10 cellular contexts compared by ENCODE assay signal in the genomic region with DNA sequence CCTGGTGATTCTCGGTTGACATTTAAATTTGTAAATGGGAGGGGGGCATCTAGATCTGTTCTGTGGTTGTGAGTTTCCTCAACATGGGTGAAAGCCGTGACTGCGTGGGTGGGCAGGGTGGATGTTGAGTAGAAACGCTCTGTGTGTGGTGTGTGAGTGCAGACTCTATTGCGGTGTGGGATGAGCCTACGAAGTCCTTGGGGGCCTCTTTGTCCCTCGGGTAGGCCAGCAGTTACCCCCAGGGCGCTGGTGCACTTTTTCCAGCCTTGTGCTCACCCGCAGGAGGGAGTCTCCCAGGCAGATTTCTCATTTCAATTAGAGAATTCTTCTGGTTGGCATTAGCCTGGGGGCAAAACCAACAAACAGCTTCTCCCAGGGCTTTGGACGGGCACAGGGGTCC. TPM values are rescaled to one million over a fixed set of nuclear protein-coding genes. Genes with fewer than 3 reads are reported as not detected.
A peak's percentile ranks its signal among the peaks of the same experiment; 100 is the strongest.
DNase-seq lines count a peak whose midpoint lies in the region; ATAC-seq, FAIRE-seq and TF ChIP-seq lines count a peak whose summit lies in the region.
"Had no signal": no experiment of that assay in that cellular context is flagged by ENCODE, and none has a peak within 500 bp of the region (broad histone marks: within the 10 kb centered on the region; RNA-seq: fewer than 3 reads in every experiment).

No MANE protein-coding gene starts in this region.

- H3K79me2 ChIP-seq in GM12878 (ENCODE audit: control insufficient read depth, insufficient read depth, low read length): no peaks in the 10 kb centered on the region

- no TSS peak for BruUV-seq in GM12878 (replicated peaks; lab: Mats Ljungman, UMichigan)

- FAIRE-seq in GM12878 (lab: Jason Lieb, UNC): no peak
- FAIRE-seq: colon had no signal

- POLR2A ChIA-PET in GM12878 (lab: Charles Lee): interaction anchor here (0.7 to 2.3 kb wide), 6 partner anchors 8 to 85 kb away, joined by 3 to 12 read pairs (median 4); no protein-coding TSS in a partner anchor

- SMC1A ChIA-PET in GM12878 (lab: Charles Lee; ENCODE audit: uncharacterized antibody, unreplicated experiment): interaction anchor here (0.7 to 4.6 kb wide), 20 partner anchors 8 to 189 kb away, joined by 3 to 110 read pairs (median 6); no protein-coding TSS in a partner anchor

- WGBS in GM12878 (ENCODE audit: insufficient coverage, insufficient replicate concordance, low lambda C conversion rate, missing lambda C conversion rate): 4% methylated on average over 10 of the region's 10 CpGs

- H4K20me1 ChIP-seq in GM12878 (ENCODE audit: control insufficient read depth, insufficient read depth): no peaks in the 10 kb centered on the region; the same call in 1 of the 2 replicates

- intact Hi-C loops in GM12878 (cut with micrococcal nuclease; ENCODE audit: unreplicated experiment): loop anchor here (2.0 kb wide), 1 partner anchor 30 kb away; no protein-coding TSS in a partner anchor

- ATAC-seq in GM19351 (IDR thresholded peaks at IDR 0.05; ENCODE audit: unreplicated experiment): peak; percentile 64
- peak; percentile 73 for ATAC-seq in GM12878
- ATAC-seq in GM18498 (IDR thresholded peaks at IDR 0.05; ENCODE audit: unreplicated experiment): no peak

- no peaks in the 10 kb centered on the region for H3K36me3 ChIP-seq in GM12878 (ENCODE audit: control insufficient read depth in 2 of 2, insufficient read depth in 2 of 2, low read length in 1 of 2)

- H3K4me3 ChIP-seq in GM12878: no peak overlapping the region

- H3K9ac ChIP-seq in GM12878 (ENCODE audit: control insufficient read depth, insufficient read depth, low read length): 0 out of 2 replicates have a peak overlapping the region, but pooled peaks have one; percentile 35

- TF ChIP-seq CTCF in GM12878 (IDR thresholded peaks at IDR 0.05 in 2 of 3, conservative IDR thresholded peaks at IDR 0.05 in 1 of 3; ENCODE audit: control insufficient read depth in 2 of 3, extremely low read depth in 1 of 3, insufficient read depth in 1 of 3, low read depth in 3 of 3, low read length in 3 of 3): no peak

- no peaks in the 10 kb centered on the region for H3K9me3 ChIP-seq in GM12878 (replicated peaks; ENCODE audit: control insufficient read depth, insufficient read depth, low read length)

- H3K27me3 Mint-ChIP-seq in T-helper 2 cell treated with Interferon-gamma antibody and Interleukin-4, amounts not matched to agents 5 μg/mL and 100 μg/mL, for 36 hours (ENCODE audit: low read depth): peaks cover 57% of the 10 kb centered on the region

- H3K4me2 ChIP-seq in GM12878 (ENCODE audit: control insufficient read depth, insufficient read depth): no peak overlapping the region

- peaks cover 36% of the 10 kb centered on the region for H3K4me1 ChIP-seq in GM12878 (ENCODE audit: control insufficient read depth, insufficient read depth, low read length)

- no peaks in the 10 kb centered on the region for H3K9me3 Mint-ChIP-seq in T-helper 2 cell treated with Interferon-gamma antibody and Interleukin-4, amounts not matched to agents 5 μg/mL and 100 μg/mL, for 36 hours

- in situ Hi-C loops in GM12878 (cut with MboI) (no loop called here), G401 (cut with HindIII; ENCODE audit: low sequenced_read_pairs) (no loop called here)

- peaks cover 5% of the 10 kb centered on the region for H3K36me3 Mint-ChIP-seq in T-helper 2 cell treated with Interferon-gamma antibody and Interleukin-4, amounts not matched to agents 5 μg/mL and 100 μg/mL, for 36 hours (ENCODE audit: low read depth)

- TF ChIP-seq POLR2A in GM12878 (IDR thresholded peaks at IDR 0.05; ENCODE audit: low read depth, low read length): no peak

- peak overlapping the region; percentile 9 for H3K27ac Mint-ChIP-seq in T-helper 2 cell treated with Interferon-gamma antibody and Interleukin-4, amounts not matched to agents 5 μg/mL and 100 μg/mL, for 36 hours

- RAD21 ChIA-PET in GM12878 (lab: Charles Lee; ENCODE audit: unreplicated experiment): interaction anchor here (1.0 to 4.3 kb wide), 12 partner anchors 15 to 175 kb away, joined by 3 to 63 read pairs (median 6); no protein-coding TSS in a partner anchor

- peak; percentile 79 for DNase-seq in T-helper 2 cell treated with Interferon-gamma antibody and Interleukin-4, amounts not matched to agents 5 μg/mL and 100 μg/mL, for 36 hours (ENCODE audit: low spot score)
- DNase-seq in GM12878 (ENCODE audit: low read depth, low spot score) (peak; percentile 34), SK-N-DZ (ENCODE audit: low spot score) (no peak), G401 (ENCODE audit: low spot score) (no peak), germinal center (ENCODE audit: low spot score) (no peak)
- DNase-seq in stimulated activated CD8-positive, alpha-beta memory T cell treated with anti-CD3 and anti-CD28 coated beads, Interleukin-4, amount 100 ng/mL, for 4 hours (ENCODE audit: low read depth in 2 of 2, low spot score in 1 of 2): peak; percentile 44 to 67
- DNase-seq: NCI-H1048 had no signal

- peak overlapping the region; percentile 61 for H3K4me3 Mint-ChIP-seq in T-helper 2 cell treated with Interferon-gamma antibody and Interleukin-4, amounts not matched to agents 5 μg/mL and 100 μg/mL, for 36 hours

- CTCF ChIA-PET in GM12878 (lab: Yijun Ruan, JAX): interaction anchor here (0.7 to 4.4 kb wide), 15 partner anchors 8 to 177 kb away, joined by 3 to 69 read pairs (median 4); no protein-coding TSS in a partner anchor

- no peak overlapping the region for H2AFZ ChIP-seq in GM12878 (ENCODE audit: control insufficient read depth, low read depth, low read length)

- peaks cover 56% of the 10 kb centered on the region for H3K4me1 Mint-ChIP-seq in T-helper 2 cell treated with Interferon-gamma antibody and Interleukin-4, amounts not matched to agents 5 μg/mL and 100 μg/mL, for 36 hours (ENCODE audit: low read depth)

- TF ChIP-seq EP300 in GM12878 (IDR thresholded peaks at IDR 0.05; ENCODE audit: borderline replicate concordance in 1 of 2, control insufficient read depth in 1 of 2, low read depth in 2 of 2, low read length in 2 of 2): no peak

- H3K27ac ChIP-seq in GM12878 (ENCODE audit: control insufficient read depth, insufficient read depth): no peak overlapping the region

- no peak for TF ChIP-seq RAD21 in GM12878 (IDR thresholded peaks at IDR 0.05; ENCODE audit: insufficient read depth, low read depth, low read length)

- no peaks in the 10 kb centered on the region for H3K27me3 ChIP-seq in GM12878 (replicated peaks in 1 of 2; ENCODE audit: control insufficient read depth in 2 of 2, insufficient read depth in 2 of 2, low read length in 1 of 2)

TF ChIP-seq in GM12878, 131 proteins besides CTCF, POLR2A, EP300 and RAD21 (continues in another document):
- TF ChIP-seq, protein P1, sequence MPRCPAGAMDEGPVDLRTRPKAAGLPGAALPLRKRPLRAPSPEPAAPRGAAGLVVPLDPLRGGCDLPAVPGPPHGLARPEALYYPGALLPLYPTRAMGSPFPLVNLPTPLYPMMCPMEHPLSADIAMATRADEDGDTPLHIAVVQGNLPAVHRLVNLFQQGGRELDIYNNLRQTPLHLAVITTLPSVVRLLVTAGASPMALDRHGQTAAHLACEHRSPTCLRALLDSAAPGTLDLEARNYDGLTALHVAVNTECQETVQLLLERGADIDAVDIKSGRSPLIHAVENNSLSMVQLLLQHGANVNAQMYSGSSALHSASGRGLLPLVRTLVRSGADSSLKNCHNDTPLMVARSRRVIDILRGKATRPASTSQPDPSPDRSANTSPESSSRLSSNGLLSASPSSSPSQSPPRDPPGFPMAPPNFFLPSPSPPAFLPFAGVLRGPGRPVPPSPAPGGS (IDR thresholded peaks at IDR 0.05; ENCODE audit: borderline replicate concordance, insufficient read depth, low read depth, low read length, poor library complexity, severe bottlenecking): peak; percentile 22
- TF ChIP-seq RB1 (IDR thresholded peaks at IDR 0.05; ENCODE audit: borderline replicate concordance) (peak; percentile 94; the same call in 1 of the 2 replicates), PAX5 (IDR thresholded peaks at IDR 0.05; ENCODE audit: borderline replicate concordance, low read depth, low read length) (0 out of 2 replicates have a peak, but pooled peaks have one; percentile 52)

RNA-seq across cellular contexts. Expression of a gene that starts 10.6 kb away (rescaled TPM):
- 10.6 and 14.4 TPM in 2 replicates for total RNA-seq in GM12878 (2013; cell fraction: nucleolus; rRNA removed)
- total RNA-seq in GM12878 (2014; rRNA removed): 8.0 and 8.5 TPM in 2 replicates
- 3.1 and 3.9 TPM in 2 replicates for total RNA-seq in GM12878 (2014; rRNA removed; fragmentation: Illumina TruSeq; extraction: Trizol)
- total RNA-seq in GM12878 (2021): 40.5 and 40.6 TPM in 2 replicates
- 4.9 TPM for polyA plus RNA-seq in GM12878 (2011; ENCODE audit: low read depth)
- 4.7 and 6.8 TPM in 2 replicates for polyA plus RNA-seq in GM12878 (2011; rRNA removed)
- polyA plus RNA-seq in GM12878 (2011; cell fraction: cytosol; rRNA removed): 9.0 and 15.7 TPM in 2 replicates
- polyA plus RNA-seq in GM12878 (2011; cell fraction: nucleus; rRNA removed): 32.9 and 42.5 TPM in 2 replicates
- 11.0 and 15.1 TPM in 2 replicates for polyA plus RNA-seq in GM12878 (2012)
- 6.5 and 14.9 TPM in 2 replicates for polyA plus RNA-seq in GM12878 (2014; fragmentation: Illumina TruSeq; extraction: Trizol)
- polyA plus RNA-seq in GM12878 (2014; fragmentation: Nextera tagmentation; extraction: Ambion mirVana): 1 to 10 TPM; 2.6 to 6.2 TPM
- polyA plus RNA-seq in GM12878 (2014; rRNA removed): 16.5 and 21.9 TPM in 2 replicates
- polyA plus RNA-seq in GM12878 (2016; fragmentation: Nextera tagmentation; extraction: Ambion mirVana): 10 to 100 TPM in 1 of 2 experiments, 1 to 10 TPM in 1; 7.3 to 23.8 TPM
- polyA minus RNA-seq in GM12878 (2011; rRNA and poly(A)+ RNA removed): 4.6 and 11.5 TPM in 2 replicates
- 18.1 and 22.3 TPM in 2 replicates for polyA minus RNA-seq in GM12878 (2011; cell fraction: cytosol; rRNA and poly(A)+ RNA removed)
- polyA minus RNA-seq in GM12878 (2011; cell fraction: nucleus; rRNA and poly(A)+ RNA removed): 8.6 and 14.6 TPM in 2 replicates
- 0.36 and 0.77 TPM in 2 replicates for polyA plus RNA-seq in SK-N-DZ (2014; cell fraction: cytosol; rRNA removed)
- 0.11 and 0.55 TPM in 2 replicates for polyA plus RNA-seq in SK-N-DZ (2014; cell fraction: nucleus; rRNA removed)
- 0.18 TPM in 1 of 2 replicates, not detected in the other for total RNA-seq in G401 (2014; rRNA removed; shearing (Covaris generic))

Comparison
In these comparisons a context has a peak if more than half of its experiments do, and no peak if none do; other contexts are left out.
1. DNase-seq: peak in T-helper 2 cell treated with Interferon-gamma antibody and Interleukin-4, amounts not matched to agents 5 μg/mL and 100 μg/mL, for 36 hours (single experiment), GM12878 (single experiment) and stimulated activated CD8-positive, alpha-beta memory T cell treated with anti-CD3 and anti-CD28 coated beads, Interleukin-4, amount 100 ng/mL, for 4 hours (2 of 2); none in SK-N-DZ (single experiment), G401 (single experiment) and germinal center (single experiment).